Comparison of ENCODE assay signal across 8 cellular contexts in genomic region chr6:111605100-111605748, GRCh38. TPM values are rescaled to one million over a fixed set of nuclear protein-coding genes. Genes with fewer than 3 reads are reported as not detected.
DNase-seq lines count a peak whose midpoint lies in the region; ATAC-seq and TF ChIP-seq lines count a peak whose summit lies in the region.

No MANE protein-coding gene starts in this region.

- TF ChIP-seq POLR2A in erythroblast (IDR thresholded peaks at IDR 0.05; ENCODE audit: low read length): no peak

- POLR2A ChIA-PET in activated CD4-positive, alpha-beta memory T cell treated with anti-CD3 and anti-CD28 coated beads for 36 hours (lab: Charles Lee): interaction anchor here (0.7 to 2.8 kb wide), 9 partner anchors 15 to 817 kb away, joined by 3 to 25 read pairs (median 4); partner anchors contain the start of genes REV3L and TUBE1

- H3K36me3 ChIP-seq in GM06990 (ENCODE audit: control insufficient read depth, insufficient read depth, low read length): peaks cover 3% of the 10 kb centered on the region
- H3K36me3 ChIP-seq in KMS-11 (ENCODE audit: insufficient read depth): no peaks in the 10 kb centered on the region
- no peaks in the 10 kb centered on the region for H3K36me3 ChIP-seq in mucosa of descending colon (ENCODE audit: low read depth)
- no peaks in the 10 kb centered on the region for H3K36me3 ChIP-seq in BE2C

- H4K20me1 ChIP-seq in KMS-11 (ENCODE audit: insufficient read depth): no peaks in the 10 kb centered on the region

- H3K27me3 ChIP-seq in GM06990 (replicated peaks; ENCODE audit: control insufficient read depth, insufficient read depth, low read length) (no peaks in the 10 kb centered on the region), KMS-11 (ENCODE audit: insufficient read depth, low read depth) (no peaks in the 10 kb centered on the region), BE2C (no peaks in the 10 kb centered on the region)

- peak overlapping the region; percentile 62; the same call in 1 of the 2 replicates for H3K9ac ChIP-seq in KMS-11

- H3K4me1 ChIP-seq in KMS-11 (ENCODE audit: low read depth, poor library complexity, severe bottlenecking) (peaks cover 4% of the 10 kb centered on the region), mucosa of descending colon (ENCODE audit: low read depth) (peaks cover 36% of the 10 kb centered on the region), BE2C (no peaks in the 10 kb centered on the region)

- H3K27ac Mint-ChIP-seq in activated CD4-positive, alpha-beta memory T cell treated with anti-CD3 and anti-CD28 coated beads for 36 hours: peak overlapping the region; percentile 93

- H3K9me3 ChIP-seq in mucosa of descending colon (no peaks in the 10 kb centered on the region), BE2C (no peaks in the 10 kb centered on the region)

- no peaks in the 10 kb centered on the region for H3K79me2 ChIP-seq in KMS-11 (ENCODE audit: insufficient read depth, low read depth)

- H3K4me2 ChIP-seq in KMS-11: peak overlapping the region; percentile 60

- peaks cover 1% of the 10 kb centered on the region for H3K36me3 Mint-ChIP-seq in activated CD4-positive, alpha-beta memory T cell treated with anti-CD3 and anti-CD28 coated beads for 36 hours

- CTCF ChIA-PET in activated CD4-positive, alpha-beta memory T cell treated with anti-CD3 and anti-CD28 coated beads for 36 hours (lab: Charles Lee): interaction anchor here (0.7 to 2.3 kb wide), 8 partner anchors 105 to 482 kb away, joined by 3 to 20 read pairs (median 4); partner anchors contain the start of genes FAM229B and TUBE1

- TF ChIP-seq CTCF in GM06990 (IDR thresholded peaks at IDR 0.05; ENCODE audit: insufficient read depth, low read length, poor library complexity, severe bottlenecking) (no peak), KMS-11 (conservative IDR thresholded peaks at IDR 0.05; ENCODE audit: low read depth, low read length) (no peak), mucosa of descending colon (IDR thresholded peaks at IDR 0.05) (no peak), BE2C (IDR thresholded peaks at IDR 0.05; ENCODE audit: low read depth, low read length) (no peak)

- H3K4me3 ChIP-seq in GM06990 (replicated peaks; ENCODE audit: low read depth, low read length): peak overlapping the region; percentile 85
- no peak overlapping the region for H3K4me3 ChIP-seq in KMS-11 (IDR thresholded peaks at IDR 0.05; ENCODE audit: insufficient read depth, low read depth, low read length)
- H3K4me3 ChIP-seq in mucosa of descending colon: peak overlapping the region; percentile 29
- no peak overlapping the region for H3K4me3 ChIP-seq in BE2C (ENCODE audit: low read depth, low read length)

- no peaks in the 10 kb centered on the region for H3K27me3 Mint-ChIP-seq in activated CD4-positive, alpha-beta memory T cell treated with anti-CD3 and anti-CD28 coated beads for 36 hours

- H3K4me1 Mint-ChIP-seq in activated CD4-positive, alpha-beta memory T cell treated with anti-CD3 and anti-CD28 coated beads for 36 hours (ENCODE audit: low read depth): peaks cover 48% of the 10 kb centered on the region

- ATAC-seq in GM21825 (IDR thresholded peaks at IDR 0.05; ENCODE audit: unreplicated experiment): peak; percentile 39
- ATAC-seq in mucosa of descending colon: peak; percentile 38

- DNase-seq in GM06990 (ENCODE audit: extremely low read depth, insufficient read length) (peak; percentile 71), erythroblast (lab: John Stamatoyannopoulos, UW) (peak; percentile 71 to 80), mucosa of descending colon (peak; percentile 64 to 71 (median 69)), superior temporal gyrus (ENCODE audit: extremely low spot score) (peak; percentile 58), BE2C (no peak)
- DNase-seq in activated CD4-positive, alpha-beta memory T cell treated with anti-CD3 and anti-CD28 coated beads for 36 hours: peak; percentile 43

- H2AFZ ChIP-seq in KMS-11 (ENCODE audit: low read depth): peak overlapping the region; percentile 94

- H3K9me3 Mint-ChIP-seq in activated CD4-positive, alpha-beta memory T cell treated with anti-CD3 and anti-CD28 coated beads for 36 hours: no peaks in the 10 kb centered on the region

- peak overlapping the region; percentile 81 for H3K4me3 Mint-ChIP-seq in activated CD4-positive, alpha-beta memory T cell treated with anti-CD3 and anti-CD28 coated beads for 36 hours

- peak overlapping the region; percentile 56; the same call in 1 of the 2 replicates for H3K27ac ChIP-seq in KMS-11

- intact Hi-C loops in activated CD4-positive, alpha-beta memory T cell treated with anti-CD3 and anti-CD28 coated beads for 36 hours (cut with micrococcal nuclease): loop anchor here (1.0 kb wide), 4 partner anchors 118 to 438 kb away; partner anchors contain the start of gene REV3L
- intact Hi-C loops in mucosa of descending colon (cut with DNase I, micrococcal nuclease): loop anchor here in 1 of 2 donors (10.0 kb wide), 1 partner anchor 60 kb away; no protein-coding TSS in a partner anchor

RNA-seq across cellular contexts. Expression of gene TRAF3IP2, which starts 0.5 kb away (rescaled TPM):
- 10 to 100 TPM; 42.0 to 43.2 TPM for total RNA-seq in activated CD4-positive, alpha-beta memory T cell treated with anti-CD3 and anti-CD28 coated beads for 36 hours
- 10 to 100 TPM; 33.6 to 69.5 (median 67.2) TPM for total RNA-seq in mucosa of descending colon
- polyA plus RNA-seq in BE2C (2012; ENCODE audit: insufficient read depth, insufficient read length, low read depth): 71.3 TPM

Comparison
In these comparisons a context has a peak if more than half of its experiments do, and no peak if none do; other contexts are left out.
1. H3K4me3 ChIP-seq: peak in GM06990 (single experiment) and mucosa of descending colon (single experiment); none in KMS-11 (single experiment) and BE2C (single experiment).